19 cellular contexts compared by ENCODE assay signal in the genomic region with DNA sequence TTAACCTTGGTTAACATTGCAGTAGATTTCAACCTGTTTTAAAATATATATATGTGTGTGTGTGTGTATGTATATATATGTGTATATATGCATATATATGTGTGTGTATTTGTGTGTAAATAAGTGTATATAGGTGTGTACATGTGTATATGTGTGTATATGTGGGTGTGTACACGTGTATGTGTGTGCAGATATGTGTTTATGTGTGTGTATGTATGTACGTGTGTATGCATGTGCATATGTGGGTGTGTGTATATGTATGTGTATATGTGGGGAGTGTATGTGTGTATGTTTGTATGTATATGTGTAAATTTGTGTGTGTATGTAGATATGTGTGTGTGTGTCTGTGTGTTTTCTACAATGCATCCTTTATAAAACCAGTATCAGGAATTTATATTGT.
DNase-seq lines count a peak whose midpoint lies in the region; ATAC-seq and TF ChIP-seq lines count a peak whose summit lies in the region.
"Had no signal": no experiment of that assay in that cellular context is flagged by ENCODE, and none has a peak within 500 bp of the region (broad histone marks: within the 10 kb centered on the region; RNA-seq: fewer than 3 reads in every experiment).

No MANE protein-coding gene starts in this region.

- H3K27me3 ChIP-seq in gastroesophageal sphincter (no peaks in the 10 kb centered on the region), muscle layer of colon (ENCODE audit: control insufficient read depth in 1 of 2, insufficient read depth in 2 of 2, low read length in 2 of 2) (no peaks in the 10 kb centered on the region), upper lobe of right lung (peaks cover 4% of the 10 kb centered on the region), Peyer's patch (no peaks in the 10 kb centered on the region), dorsolateral prefrontal cortex (peaks cover 0 to 85% (median 46%) of the 10 kb centered on the region in 45 donors), gastrocnemius medialis (peaks cover 13 to 31% (median 26%) of the 10 kb centered on the region in 3 donors)

- intact Hi-C loops in upper lobe of right lung (cut with DNase I) (no loop called here), dorsolateral prefrontal cortex (cut with DNase I) (no loop called here), gastrocnemius medialis (cut with DNase I; ENCODE audit: low total_unique reads) (no loop called here)

- CTCF ChIA-PET in HEK293 (lab: Yijun Ruan, JAX) = no interaction called here

- no peak overlapping the region for H3K9ac ChIP-seq in muscle layer of colon (ENCODE audit: low read length)

- TF ChIP-seq POLR2A in gastroesophageal sphincter (IDR thresholded peaks at IDR 0.05) = no peak
- no peak for TF ChIP-seq POLR2A in Peyer's patch (IDR thresholded peaks at IDR 0.05)
- no peak for TF ChIP-seq POLR2A in gastrocnemius medialis (IDR thresholded peaks at IDR 0.05)

- no peak for ATAC-seq in gastroesophageal sphincter
- ATAC-seq in upper lobe of right lung = no peak
- ATAC-seq in gastrocnemius medialis = no peak
- ATAC-seq: HCT116, PC-3 had no signal

- in situ Hi-C loops in gastrocnemius medialis (cut with MboI; ENCODE audit: low sequenced_read_pairs in 4 of 4) = no loop called here

- H3K36me3 ChIP-seq in HEK293 (ENCODE audit: control insufficient read depth in 2 of 2, insufficient read depth in 1 of 2, low read length in 2 of 2) (no peaks in the 10 kb centered on the region), gastroesophageal sphincter (no peaks in the 10 kb centered on the region), muscle layer of colon (ENCODE audit: insufficient read depth, low read length) (no peaks in the 10 kb centered on the region), upper lobe of right lung (no peaks in the 10 kb centered on the region), Peyer's patch (no peaks in the 10 kb centered on the region), gastrocnemius medialis (no peaks in the 10 kb centered on the region)

- H3K4me3 ChIP-seq in HEK293 (ENCODE audit: low read depth, low read length) (no peak overlapping the region), gastroesophageal sphincter (no peak overlapping the region), muscle layer of colon (ENCODE audit: low read depth in 1 of 2, low read length in 2 of 2) (no peak overlapping the region), upper lobe of right lung (no peak overlapping the region), Peyer's patch (no peak overlapping the region), dorsolateral prefrontal cortex (no peak overlapping the region), gastrocnemius medialis (no peak overlapping the region)

- H3K4me1 ChIP-seq in HEK293 (ENCODE audit: control insufficient read depth, insufficient read depth, low read length) = no peaks in the 10 kb centered on the region
- peaks cover 0 to 57% (median 6%) of the 10 kb centered on the region in 3 donors for H3K4me1 ChIP-seq in gastroesophageal sphincter
- H3K4me1 ChIP-seq in muscle layer of colon (ENCODE audit: insufficient read depth, low read length) = peaks cover 56% of the 10 kb centered on the region
- H3K4me1 ChIP-seq in upper lobe of right lung = peaks cover 14% of the 10 kb centered on the region
- H3K4me1 ChIP-seq in Peyer's patch = no peaks in the 10 kb centered on the region
- no peaks in the 10 kb centered on the region for H3K4me1 ChIP-seq in gastrocnemius medialis

- POLR2A ChIA-PET in HEK293 (lab: Yijun Ruan, JAX) = no interaction called here

- no peak for TF ChIP-seq EP300 in gastroesophageal sphincter (IDR thresholded peaks at IDR 0.05)

- DNase-seq in upper lobe of right lung (no peak), Peyer's patch (no peak), dorsolateral prefrontal cortex (no peak), gastrocnemius medialis (no peak), NCI-H2196 treated with DMSO at 0.1 percent for 48 hours (lab: John Stamatoyannopoulos, UW; ENCODE audit: unreplicated experiment) (no peak)
- DNase-seq: 8988T, COR-L47, GOT3, NCI-H1417, NCI-H187, NCI-H345, NCI-H524 treated with DMSO at 0.1 percent for 48 hours, PC-3, SIG-M5 had no signal

- TF ChIP-seq CTCF in HEK293 (tag by site-specific recombination; IDR thresholded peaks at IDR 0.05) = no peak
- TF ChIP-seq CTCF in gastroesophageal sphincter (IDR thresholded peaks at IDR 0.05) = no peak
- no peak for TF ChIP-seq CTCF in upper lobe of right lung (IDR thresholded peaks at IDR 0.05)
- TF ChIP-seq CTCF in Peyer's patch (IDR thresholded peaks at IDR 0.05) = no peak
- TF ChIP-seq CTCF in dorsolateral prefrontal cortex (IDR thresholded peaks at IDR 0.05 in 54 of 56, conservative IDR thresholded peaks at IDR 0.05 in 2 of 56; ENCODE audit: low read depth in 1 of 56, partially characterized antibody in 56 of 56) = no peak
- TF ChIP-seq CTCF in gastrocnemius medialis (IDR thresholded peaks at IDR 0.05 in 4 of 5, conservative IDR thresholded peaks at IDR 0.05 in 1 of 5) = no peak

- H3K9me3 ChIP-seq in HEK293 (ENCODE audit: control insufficient read depth, insufficient read depth, low read depth, low read length) (no peaks in the 10 kb centered on the region), gastroesophageal sphincter (no peaks in the 10 kb centered on the region), muscle layer of colon (ENCODE audit: low read length) (no peaks in the 10 kb centered on the region), upper lobe of right lung (no peaks in the 10 kb centered on the region), Peyer's patch (no peaks in the 10 kb centered on the region), gastrocnemius medialis (no peaks in the 10 kb centered on the region)

- H3K27ac ChIP-seq in HEK293 (ENCODE audit: extremely low read depth, low read depth, low read length) (no peak overlapping the region), gastroesophageal sphincter (peak overlapping the region; percentile 61 to 96 (median 90)), muscle layer of colon (ENCODE audit: low read depth, low read length) (peak overlapping the region; percentile 89), upper lobe of right lung (peak overlapping the region; percentile 88), Peyer's patch (peak overlapping the region in 2 of 4 donors; percentile 83 to 91), dorsolateral prefrontal cortex (no peak overlapping the region), gastrocnemius medialis (no peak overlapping the region)
- H3K27ac ChIP-seq: RWPE1 had no signal

- 83 to 96% methylated on average over 2 of the region's 2 CpGs for WGBS in gastroesophageal sphincter (ENCODE audit: low coverage in 1 of 2), 2 donors

TF ChIP-seq in HEK293, 187 proteins besides CTCF, POLR2A, EP300 and RAD21:
- TF ChIP-seq, protein P1, sequence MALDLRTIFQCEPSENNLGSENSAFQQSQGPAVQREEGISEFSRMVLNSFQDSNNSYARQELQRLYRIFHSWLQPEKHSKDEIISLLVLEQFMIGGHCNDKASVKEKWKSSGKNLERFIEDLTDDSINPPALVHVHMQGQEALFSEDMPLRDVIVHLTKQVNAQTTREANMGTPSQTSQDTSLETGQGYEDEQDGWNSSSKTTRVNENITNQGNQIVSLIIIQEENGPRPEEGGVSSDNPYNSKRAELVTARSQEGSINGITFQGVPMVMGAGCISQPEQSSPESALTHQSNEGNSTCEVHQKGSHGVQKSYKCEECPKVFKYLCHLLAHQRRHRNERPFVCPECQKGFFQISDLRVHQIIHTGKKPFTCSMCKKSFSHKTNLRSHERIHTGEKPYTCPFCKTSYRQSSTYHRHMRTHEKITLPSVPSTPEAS (tag by site-specific recombination; IDR thresholded peaks at IDR 0.05) = peak; percentile 50; the same call in 1 of the 2 replicates
- no peak for TF ChIP-seq ZNF157 (tag by site-specific recombination; IDR thresholded peaks at IDR 0.05)
TF ChIP-seq in HEK293: peak in this region for 1.

Comparison
In these comparisons a context has a peak if more than half of its experiments do, and no peak if none do; other contexts are left out.
1. H3K27ac ChIP-seq: peak in gastroesophageal sphincter (4 of 4), muscle layer of colon (single experiment) and upper lobe of right lung (single experiment); none in HEK293 (single experiment), dorsolateral prefrontal cortex (0 of 59) and gastrocnemius medialis (0 of 4).